ENCODE assay signal across 30 cellular contexts in the genomic region with DNA sequence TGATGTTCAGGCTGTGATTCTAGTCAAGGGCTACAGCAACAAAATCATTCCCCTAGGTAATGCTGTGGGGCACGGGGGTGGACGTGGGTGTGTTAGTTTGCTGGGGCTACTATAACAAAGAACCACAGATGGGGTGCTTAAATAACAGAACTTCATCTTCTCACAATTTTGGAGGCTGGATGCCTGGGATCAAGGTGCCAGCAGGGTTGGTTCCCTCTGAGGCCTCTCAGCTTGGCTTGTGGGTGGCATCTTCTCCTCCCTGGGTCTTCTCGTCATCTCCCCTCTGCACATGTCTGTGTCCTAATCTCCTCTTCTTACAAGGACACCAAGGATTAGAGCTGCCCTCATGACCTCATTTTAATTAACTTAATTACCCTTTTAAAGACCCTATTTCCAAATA.
"Had no signal": no experiment of that assay in that cellular context is flagged by ENCODE, and none has a peak within 500 bp of the region (broad histone marks: within the 10 kb centered on the region; RNA-seq: fewer than 3 reads in every experiment).

No MANE protein-coding gene starts in this region.

- DNase-seq: hippocampal formation; kidney glomerular epithelial cell; left cardiac atrium; left ventricle myocardium superior; lower lobe of right lung; mammary epithelial cell; mesenchymal stem cell; naive thymus-derived CD8-positive, alpha-beta T cell; occipital lobe; ovary; right lobe of liver; stimulated activated CD4-positive, alpha-beta T cell treated with anti-CD3 and anti-CD28 coated beads, Interleukin-1b, Interleukin-23, amount 100 ng/mL, for 48 hours; stimulated activated CD4-positive, alpha-beta T cell treated with anti-CD3 and anti-CD28 coated beads, Interleukin-2, amount 100 ng/mL, for 48 hours; stimulated activated CD4-positive, alpha-beta T cell treated with anti-CD3 and anti-CD28 coated beads, Interleukin-4, amount 100 ng/mL, for 4 hours; stimulated activated CD8-positive, alpha-beta memory T cell treated with anti-CD3 and anti-CD28 coated beads, Interleukin-4, amount 100 ng/mL, for 48 hours; stimulated activated naive CD8-positive, alpha-beta T cell treated with anti-CD3 and anti-CD28 coated beads, Interleukin-15, Interleukin-2, amounts not matched to agents 100 U/mL and 50 U/mL, for 24 hours; stomach; upper lobe of left lung had no signal

- H2AFZ ChIP-seq: neural progenitor cell had no signal

- H3K27ac Mint-ChIP-seq: nephron; neural progenitor cell; progenitor cell of endocrine pancreas; stimulated activated memory B cell treated with anti-CD40 and anti-IgM and Interleukin-4, amounts not matched to agents 10 μg/mL and 1 μg/mL and 100 μg/mL, for 72 hours had no signal

- H3K9me3 ChIP-seq: lower lobe of right lung, neutrophil, ovary, right atrium auricular region, right lobe of liver, stomach, suprapubic skin, tibial nerve, upper lobe of left lung, vagina had no signal

- H3K27me3 Mint-ChIP-seq: naive thymus-derived CD8-positive, alpha-beta T cell; progenitor cell of endocrine pancreas; stimulated activated memory B cell treated with anti-CD40 and anti-IgM and Interleukin-4, amounts not matched to agents 10 μg/mL and 1 μg/mL and 100 μg/mL, for 72 hours had no signal

- ATAC-seq: left cardiac atrium; left lobe of liver; left ventricle myocardium superior; lower lobe of right lung; naive thymus-derived CD8-positive, alpha-beta T cell; right lobe of liver; stimulated activated memory B cell treated with anti-CD40 and anti-IgM and Interleukin-4, amounts not matched to agents 10 μg/mL and 1 μg/mL and 100 μg/mL, for 72 hours; stimulated activated naive CD8-positive, alpha-beta T cell treated with anti-CD3 and anti-CD28 coated beads, Interleukin-15, Interleukin-2, amounts not matched to agents 100 U/mL and 50 U/mL, for 24 hours had no signal

- H3K27me3 ChIP-seq: neural progenitor cell, neutrophil, ovary, right atrium auricular region, right lobe of liver, stomach, suprapubic skin, tibial nerve, upper lobe of left lung, vagina had no signal

- H3K36me3 ChIP-seq: lower lobe of right lung, neural progenitor cell, neutrophil, ovary, right atrium auricular region, right lobe of liver had no signal

- H3K4me3 ChIP-seq: lower lobe of right lung, neural progenitor cell, ovary, right atrium auricular region, right lobe of liver, smooth muscle cell, stomach, suprapubic skin, tibial nerve, upper lobe of left lung, vagina had no signal

- H3K4me2 ChIP-seq: neural progenitor cell, smooth muscle cell had no signal

- H3K27ac ChIP-seq: lower lobe of right lung, neural progenitor cell, neutrophil, ovary, right atrium auricular region, suprapubic skin, tibial nerve, upper lobe of left lung, vagina had no signal

- H3K9ac ChIP-seq: neural progenitor cell had no signal

- FAIRE-seq: keratinocyte had no signal

- H3K4me3 Mint-ChIP-seq: naive thymus-derived CD8-positive, alpha-beta T cell; nephron; neural progenitor cell; stimulated activated memory B cell treated with anti-CD40 and anti-IgM and Interleukin-4, amounts not matched to agents 10 μg/mL and 1 μg/mL and 100 μg/mL, for 72 hours had no signal

- H3K9me3 Mint-ChIP-seq: naive thymus-derived CD8-positive, alpha-beta T cell; nephron; neural progenitor cell; stimulated activated memory B cell treated with anti-CD40 and anti-IgM and Interleukin-4, amounts not matched to agents 10 μg/mL and 1 μg/mL and 100 μg/mL, for 72 hours had no signal
